In the genomic region with DNA sequence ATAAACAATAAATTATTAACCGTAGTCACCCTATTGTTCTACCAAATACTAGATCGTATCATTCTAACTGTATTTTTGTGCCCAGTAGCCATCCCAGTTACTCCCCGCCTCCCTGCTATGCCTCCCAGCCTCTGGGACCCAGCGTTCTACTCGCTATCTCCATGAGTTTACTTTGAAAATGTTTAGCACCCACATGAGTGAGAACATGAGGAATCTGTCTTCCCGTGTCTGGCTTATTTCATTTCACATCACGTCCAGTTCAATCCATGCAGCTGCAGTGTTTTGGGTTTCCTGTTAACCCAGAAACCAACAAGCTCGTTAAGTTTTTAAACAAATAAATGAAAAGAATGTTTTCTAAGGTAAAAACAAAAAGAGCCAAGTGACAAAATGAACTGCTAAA, we compare ENCODE assay signal across 1 cellular context.
TF ChIP-seq lines count a peak whose summit lies in the region.

No MANE protein-coding gene starts in this region.

TF ChIP-seq in A549, 52 proteins besides CTCF, POLR2A, EP300 and RAD21 (continued from another document):
- TF ChIP-seq, protein P1, sequence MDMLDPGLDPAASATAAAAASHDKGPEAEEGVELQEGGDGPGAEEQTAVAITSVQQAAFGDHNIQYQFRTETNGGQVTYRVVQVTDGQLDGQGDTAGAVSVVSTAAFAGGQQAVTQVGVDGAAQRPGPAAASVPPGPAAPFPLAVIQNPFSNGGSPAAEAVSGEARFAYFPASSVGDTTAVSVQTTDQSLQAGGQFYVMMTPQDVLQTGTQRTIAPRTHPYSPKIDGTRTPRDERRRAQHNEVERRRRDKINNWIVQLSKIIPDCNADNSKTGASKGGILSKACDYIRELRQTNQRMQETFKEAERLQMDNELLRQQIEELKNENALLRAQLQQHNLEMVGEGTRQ (IDR thresholded peaks at IDR 0.05) = no peak
- TF ChIP-seq NFE2L2 (conservative IDR thresholded peaks at IDR 0.05; ENCODE audit: low read length) (no peak), ZFP36 (IDR thresholded peaks at IDR 0.05; ENCODE audit: borderline replicate concordance, partially characterized antibody) (no peak), CHD2 (IDR thresholded peaks at IDR 0.05; ENCODE audit: low read length, partially characterized antibody) (no peak)
- TF ChIP-seq, protein P2, sequence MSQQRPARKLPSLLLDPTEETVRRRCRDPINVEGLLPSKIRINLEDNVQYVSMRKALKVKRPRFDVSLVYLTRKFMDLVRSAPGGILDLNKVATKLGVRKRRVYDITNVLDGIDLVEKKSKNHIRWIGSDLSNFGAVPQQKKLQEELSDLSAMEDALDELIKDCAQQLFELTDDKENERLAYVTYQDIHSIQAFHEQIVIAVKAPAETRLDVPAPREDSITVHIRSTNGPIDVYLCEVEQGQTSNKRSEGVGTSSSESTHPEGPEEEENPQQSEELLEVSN (IDR thresholded peaks at IDR 0.05; ENCODE audit: borderline replicate concordance, low read depth) = no peak
- TF ChIP-seq, protein P3, sequence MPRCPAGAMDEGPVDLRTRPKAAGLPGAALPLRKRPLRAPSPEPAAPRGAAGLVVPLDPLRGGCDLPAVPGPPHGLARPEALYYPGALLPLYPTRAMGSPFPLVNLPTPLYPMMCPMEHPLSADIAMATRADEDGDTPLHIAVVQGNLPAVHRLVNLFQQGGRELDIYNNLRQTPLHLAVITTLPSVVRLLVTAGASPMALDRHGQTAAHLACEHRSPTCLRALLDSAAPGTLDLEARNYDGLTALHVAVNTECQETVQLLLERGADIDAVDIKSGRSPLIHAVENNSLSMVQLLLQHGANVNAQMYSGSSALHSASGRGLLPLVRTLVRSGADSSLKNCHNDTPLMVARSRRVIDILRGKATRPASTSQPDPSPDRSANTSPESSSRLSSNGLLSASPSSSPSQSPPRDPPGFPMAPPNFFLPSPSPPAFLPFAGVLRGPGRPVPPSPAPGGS (IDR thresholded peaks at IDR 0.05) = no peak
